ENCODE assay signal across 1 cellular context in the genomic region with DNA sequence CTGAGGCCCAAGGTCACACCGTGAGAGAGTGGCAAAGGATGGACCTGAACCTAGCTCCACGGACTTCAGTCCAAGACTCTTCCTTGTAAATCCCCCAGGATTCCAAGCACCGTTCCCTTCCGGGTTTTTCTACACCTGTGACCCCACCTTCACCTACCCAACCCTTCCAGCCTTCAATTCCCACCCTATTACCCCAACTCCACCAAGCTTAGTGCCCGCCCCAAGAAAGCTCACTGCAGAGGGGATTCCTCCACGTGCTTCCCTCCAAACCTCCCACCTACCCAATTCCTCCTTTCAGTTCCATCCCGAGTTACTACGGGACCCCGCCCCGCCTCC.
TF ChIP-seq lines count a peak whose summit lies in the region.

No MANE protein-coding gene starts in this region.

TF ChIP-seq in HEK293, 187 proteins besides CTCF, POLR2A, EP300 and RAD21 (continued from another document):
- TF ChIP-seq, protein P1, sequence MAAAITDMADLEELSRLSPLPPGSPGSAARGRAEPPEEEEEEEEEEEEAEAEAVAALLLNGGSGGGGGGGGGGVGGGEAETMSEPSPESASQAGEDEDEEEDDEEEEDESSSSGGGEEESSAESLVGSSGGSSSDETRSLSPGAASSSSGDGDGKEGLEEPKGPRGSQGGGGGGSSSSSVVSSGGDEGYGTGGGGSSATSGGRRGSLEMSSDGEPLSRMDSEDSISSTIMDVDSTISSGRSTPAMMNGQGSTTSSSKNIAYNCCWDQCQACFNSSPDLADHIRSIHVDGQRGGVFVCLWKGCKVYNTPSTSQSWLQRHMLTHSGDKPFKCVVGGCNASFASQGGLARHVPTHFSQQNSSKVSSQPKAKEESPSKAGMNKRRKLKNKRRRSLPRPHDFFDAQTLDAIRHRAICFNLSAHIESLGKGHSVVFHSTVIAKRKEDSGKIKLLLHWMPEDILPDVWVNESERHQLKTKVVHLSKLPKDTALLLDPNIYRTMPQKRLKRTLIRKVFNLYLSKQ (tag by site-specific recombination; IDR thresholded peaks at IDR 0.05; ENCODE audit: borderline replicate concordance), result 0 out of 2 replicates have a peak, but pooled peaks have one; percentile 13
- TF ChIP-seq, protein P2, sequence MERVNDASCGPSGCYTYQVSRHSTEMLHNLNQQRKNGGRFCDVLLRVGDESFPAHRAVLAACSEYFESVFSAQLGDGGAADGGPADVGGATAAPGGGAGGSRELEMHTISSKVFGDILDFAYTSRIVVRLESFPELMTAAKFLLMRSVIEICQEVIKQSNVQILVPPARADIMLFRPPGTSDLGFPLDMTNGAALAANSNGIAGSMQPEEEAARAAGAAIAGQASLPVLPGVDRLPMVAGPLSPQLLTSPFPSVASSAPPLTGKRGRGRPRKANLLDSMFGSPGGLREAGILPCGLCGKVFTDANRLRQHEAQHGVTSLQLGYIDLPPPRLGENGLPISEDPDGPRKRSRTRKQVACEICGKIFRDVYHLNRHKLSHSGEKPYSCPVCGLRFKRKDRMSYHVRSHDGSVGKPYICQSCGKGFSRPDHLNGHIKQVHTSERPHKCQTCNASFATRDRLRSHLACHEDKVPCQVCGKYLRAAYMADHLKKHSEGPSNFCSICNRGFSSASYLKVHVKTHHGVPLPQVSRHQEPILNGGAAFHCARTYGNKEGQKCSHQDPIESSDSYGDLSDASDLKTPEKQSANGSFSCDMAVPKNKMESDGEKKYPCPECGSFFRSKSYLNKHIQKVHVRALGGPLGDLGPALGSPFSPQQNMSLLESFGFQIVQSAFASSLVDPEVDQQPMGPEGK (tag by site-specific recombination; IDR thresholded peaks at IDR 0.05), result peak; percentile 85
- TF ChIP-seq ZNF76 (tag by site-specific recombination; IDR thresholded peaks at IDR 0.05; ENCODE audit: borderline replicate concordance, low read depth), result peak; percentile 95
- no peak for TF ChIP-seq GFI1B (tag by site-specific recombination; IDR thresholded peaks at IDR 0.05)
- TF ChIP-seq, protein P3, sequence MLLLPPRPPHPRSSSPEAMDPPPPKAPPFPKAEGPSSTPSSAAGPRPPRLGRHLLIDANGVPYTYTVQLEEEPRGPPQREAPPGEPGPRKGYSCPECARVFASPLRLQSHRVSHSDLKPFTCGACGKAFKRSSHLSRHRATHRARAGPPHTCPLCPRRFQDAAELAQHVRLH (tag by site-specific recombination; IDR thresholded peaks at IDR 0.05), result peak; percentile 82
- TF ChIP-seq, protein P4, sequence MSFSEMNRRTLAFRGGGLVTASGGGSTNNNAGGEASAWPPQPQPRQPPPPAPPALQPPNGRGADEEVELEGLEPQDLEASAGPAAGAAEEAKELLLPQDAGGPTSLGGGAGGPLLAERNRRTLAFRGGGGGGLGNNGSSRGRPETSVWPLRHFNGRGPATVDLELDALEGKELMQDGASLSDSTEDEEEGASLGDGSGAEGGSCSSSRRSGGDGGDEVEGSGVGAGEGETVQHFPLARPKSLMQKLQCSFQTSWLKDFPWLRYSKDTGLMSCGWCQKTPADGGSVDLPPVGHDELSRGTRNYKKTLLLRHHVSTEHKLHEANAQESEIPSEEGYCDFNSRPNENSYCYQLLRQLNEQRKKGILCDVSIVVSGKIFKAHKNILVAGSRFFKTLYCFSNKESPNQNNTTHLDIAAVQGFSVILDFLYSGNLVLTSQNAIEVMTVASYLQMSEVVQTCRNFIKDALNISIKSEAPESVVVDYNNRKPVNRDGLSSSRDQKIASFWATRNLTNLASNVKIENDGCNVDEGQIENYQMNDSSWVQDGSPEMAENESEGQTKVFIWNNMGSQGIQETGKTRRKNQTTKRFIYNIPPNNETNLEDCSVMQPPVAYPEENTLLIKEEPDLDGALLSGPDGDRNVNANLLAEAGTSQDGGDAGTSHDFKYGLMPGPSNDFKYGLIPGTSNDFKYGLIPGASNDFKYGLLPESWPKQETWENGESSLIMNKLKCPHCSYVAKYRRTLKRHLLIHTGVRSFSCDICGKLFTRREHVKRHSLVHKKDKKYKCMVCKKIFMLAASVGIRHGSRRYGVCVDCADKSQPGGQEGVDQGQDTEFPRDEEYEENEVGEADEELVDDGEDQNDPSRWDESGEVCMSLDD (tag by site-specific recombination; IDR thresholded peaks at IDR 0.05), result peak; percentile 76
- TF ChIP-seq, protein P5, sequence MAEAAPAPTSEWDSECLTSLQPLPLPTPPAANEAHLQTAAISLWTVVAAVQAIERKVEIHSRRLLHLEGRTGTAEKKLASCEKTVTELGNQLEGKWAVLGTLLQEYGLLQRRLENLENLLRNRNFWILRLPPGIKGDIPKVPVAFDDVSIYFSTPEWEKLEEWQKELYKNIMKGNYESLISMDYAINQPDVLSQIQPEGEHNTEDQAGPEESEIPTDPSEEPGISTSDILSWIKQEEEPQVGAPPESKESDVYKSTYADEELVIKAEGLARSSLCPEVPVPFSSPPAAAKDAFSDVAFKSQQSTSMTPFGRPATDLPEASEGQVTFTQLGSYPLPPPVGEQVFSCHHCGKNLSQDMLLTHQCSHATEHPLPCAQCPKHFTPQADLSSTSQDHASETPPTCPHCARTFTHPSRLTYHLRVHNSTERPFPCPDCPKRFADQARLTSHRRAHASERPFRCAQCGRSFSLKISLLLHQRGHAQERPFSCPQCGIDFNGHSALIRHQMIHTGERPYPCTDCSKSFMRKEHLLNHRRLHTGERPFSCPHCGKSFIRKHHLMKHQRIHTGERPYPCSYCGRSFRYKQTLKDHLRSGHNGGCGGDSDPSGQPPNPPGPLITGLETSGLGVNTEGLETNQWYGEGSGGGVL (tag by site-specific recombination; IDR thresholded peaks at IDR 0.05), result peak; percentile 43; the same call in 1 of the 2 replicates
- TF ChIP-seq SP2 (tag by site-specific recombination; IDR thresholded peaks at IDR 0.05), result peak; percentile 77
- TF ChIP-seq REPIN1 (tag by site-specific recombination; IDR thresholded peaks at IDR 0.05; ENCODE audit: low read depth), result peak; percentile 32; the same call in 1 of the 2 replicates
- 0 out of 2 replicates have a peak, but pooled peaks have one; percentile 9 for TF ChIP-seq ZBTB21 (tag by site-specific recombination; IDR thresholded peaks at IDR 0.05)
- TF ChIP-seq KLF1 (tag by site-specific recombination; IDR thresholded peaks at IDR 0.05), result peak; percentile 79
- TF ChIP-seq SCRT1 (tag by site-specific recombination; IDR thresholded peaks at IDR 0.05; ENCODE audit: borderline replicate concordance), result peak; percentile 22; the same call in 1 of the 2 replicates
- TF ChIP-seq, protein P6, sequence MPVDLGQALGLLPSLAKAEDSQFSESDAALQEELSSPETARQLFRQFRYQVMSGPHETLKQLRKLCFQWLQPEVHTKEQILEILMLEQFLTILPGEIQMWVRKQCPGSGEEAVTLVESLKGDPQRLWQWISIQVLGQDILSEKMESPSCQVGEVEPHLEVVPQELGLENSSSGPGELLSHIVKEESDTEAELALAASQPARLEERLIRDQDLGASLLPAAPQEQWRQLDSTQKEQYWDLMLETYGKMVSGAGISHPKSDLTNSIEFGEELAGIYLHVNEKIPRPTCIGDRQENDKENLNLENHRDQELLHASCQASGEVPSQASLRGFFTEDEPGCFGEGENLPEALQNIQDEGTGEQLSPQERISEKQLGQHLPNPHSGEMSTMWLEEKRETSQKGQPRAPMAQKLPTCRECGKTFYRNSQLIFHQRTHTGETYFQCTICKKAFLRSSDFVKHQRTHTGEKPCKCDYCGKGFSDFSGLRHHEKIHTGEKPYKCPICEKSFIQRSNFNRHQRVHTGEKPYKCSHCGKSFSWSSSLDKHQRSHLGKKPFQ (tag by site-specific recombination; IDR thresholded peaks at IDR 0.05), result no peak
- no peak for TF ChIP-seq ZNF248 (tag by site-specific recombination; IDR thresholded peaks at IDR 0.05)
- TF ChIP-seq MYNN (tag by site-specific recombination; IDR thresholded peaks at IDR 0.05; ENCODE audit: borderline replicate concordance), result 0 out of 2 replicates have a peak, but pooled peaks have one; percentile 10
- TF ChIP-seq, protein P7, sequence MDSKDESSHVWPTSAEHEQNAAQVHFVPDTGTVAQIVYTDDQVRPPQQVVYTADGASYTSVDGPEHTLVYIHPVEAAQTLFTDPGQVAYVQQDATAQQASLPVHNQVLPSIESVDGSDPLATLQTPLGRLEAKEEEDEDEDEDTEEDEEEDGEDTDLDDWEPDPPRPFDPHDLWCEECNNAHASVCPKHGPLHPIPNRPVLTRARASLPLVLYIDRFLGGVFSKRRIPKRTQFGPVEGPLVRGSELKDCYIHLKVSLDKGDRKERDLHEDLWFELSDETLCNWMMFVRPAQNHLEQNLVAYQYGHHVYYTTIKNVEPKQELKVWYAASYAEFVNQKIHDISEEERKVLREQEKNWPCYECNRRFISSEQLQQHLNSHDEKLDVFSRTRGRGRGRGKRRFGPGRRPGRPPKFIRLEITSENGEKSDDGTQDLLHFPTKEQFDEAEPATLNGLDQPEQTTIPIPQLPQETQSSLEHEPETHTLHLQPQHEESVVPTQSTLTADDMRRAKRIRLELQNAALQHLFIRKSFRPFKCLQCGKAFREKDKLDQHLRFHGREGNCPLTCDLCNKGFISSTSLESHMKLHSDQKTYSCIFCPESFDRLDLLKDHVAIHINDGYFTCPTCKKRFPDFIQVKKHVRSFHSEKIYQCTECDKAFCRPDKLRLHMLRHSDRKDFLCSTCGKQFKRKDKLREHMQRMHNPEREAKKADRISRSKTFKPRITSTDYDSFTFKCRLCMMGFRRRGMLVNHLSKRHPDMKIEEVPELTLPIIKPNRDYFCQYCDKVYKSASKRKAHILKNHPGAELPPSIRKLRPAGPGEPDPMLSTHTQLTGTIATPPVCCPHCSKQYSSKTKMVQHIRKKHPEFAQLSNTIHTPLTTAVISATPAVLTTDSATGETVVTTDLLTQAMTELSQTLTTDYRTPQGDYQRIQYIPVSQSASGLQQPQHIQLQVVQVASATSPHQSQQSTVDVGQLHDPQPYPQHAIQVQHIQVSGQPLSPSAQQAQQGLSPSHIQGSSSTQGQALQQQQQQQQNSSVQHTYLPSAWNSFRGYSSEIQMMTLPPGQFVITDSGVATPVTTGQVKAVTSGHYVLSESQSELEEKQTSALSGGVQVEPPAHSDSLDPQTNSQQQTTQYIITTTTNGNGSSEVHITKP (tag by site-specific recombination; IDR thresholded peaks at IDR 0.05), result peak; percentile 43
